Comparison of ENCODE assay signal across 24 cellular contexts in genomic region chr7:121429803-121430202, GRCh38.
"Had no signal": no experiment of that assay in that cellular context is flagged by ENCODE, and none has a peak within 500 bp of the region (broad histone marks: within the 10 kb centered on the region; RNA-seq: fewer than 3 reads in every experiment).

No MANE protein-coding gene starts in this region.

- H3K27ac Mint-ChIP-seq: activated CD4-positive, alpha-beta T cell treated with anti-CD3 and anti-CD28 coated beads for 36 hours; activated CD8-positive, alpha-beta T cell treated with anti-CD3 and anti-CD28 coated beads, Interleukin-2, amount 10 ng/mL, durations not matched to agents 7 days and 5 days; activated naive CD4-positive, alpha-beta T cell treated with anti-CD3 and anti-CD28 coated beads, Interleukin-2, amount 50 U/mL, for 24 hours; IgD-negative memory B cell had no signal

- H3K4me2 ChIP-seq: SK-N-SH had no signal

- H3K9ac ChIP-seq: SK-N-SH had no signal

- H3K27ac ChIP-seq: body of pancreas, Peyer's patch, RWPE1, SJCRH30, WERI-Rb-1 had no signal

- ATAC-seq: activated CD4-positive, alpha-beta T cell treated with anti-CD3 and anti-CD28 coated beads for 36 hours; activated CD8-positive, alpha-beta T cell treated with anti-CD3 and anti-CD28 coated beads, Interleukin-2, amount 10 ng/mL, durations not matched to agents 7 days and 5 days; body of pancreas had no signal

- H3K4me3 Mint-ChIP-seq: activated CD4-positive, alpha-beta T cell treated with anti-CD3 and anti-CD28 coated beads for 36 hours; activated CD8-positive, alpha-beta T cell treated with anti-CD3 and anti-CD28 coated beads, Interleukin-2, amount 10 ng/mL, durations not matched to agents 7 days and 5 days; activated naive CD4-positive, alpha-beta T cell treated with anti-CD3 and anti-CD28 coated beads, Interleukin-2, amount 50 U/mL, for 24 hours; IgD-negative memory B cell had no signal

- H3K9me3 Mint-ChIP-seq: activated naive CD4-positive, alpha-beta T cell treated with anti-CD3 and anti-CD28 coated beads, Interleukin-2, amount 50 U/mL, for 24 hours had no signal

- H3K9me2 ChIP-seq: SK-N-SH had no signal

- H3K4me1 Mint-ChIP-seq: activated CD4-positive, alpha-beta T cell treated with anti-CD3 and anti-CD28 coated beads for 36 hours had no signal

- H3K27me3 ChIP-seq: body of pancreas, Peyer's patch, SJCRH30 had no signal

- H3K4me1 ChIP-seq: Peyer's patch, SJCRH30 had no signal

- H3K27me3 Mint-ChIP-seq: activated naive CD4-positive, alpha-beta T cell treated with anti-CD3 and anti-CD28 coated beads, Interleukin-2, amount 50 U/mL, for 24 hours had no signal

- H3K4me3 ChIP-seq: body of pancreas, Peyer's patch, SJCRH30 had no signal

- H3K36me3 ChIP-seq: Peyer's patch, SJCRH30, WERI-Rb-1 had no signal

- DNase-seq: activated CD4-positive, alpha-beta T cell treated with anti-CD3 and anti-CD28 coated beads for 36 hours; activated CD8-positive, alpha-beta memory T cell treated with anti-CD3 and anti-CD28 coated beads, Interleukin-2, amount 50 U/mL, for 48 hours; activated CD8-positive, alpha-beta T cell treated with anti-CD3 and anti-CD28 coated beads, Interleukin-2, amount 10 ng/mL, durations not matched to agents 7 days and 5 days; activated naive CD4-positive, alpha-beta T cell; activated T-cell treated with anti-CD3 and anti-CD28 coated beads, Interleukin-2, amount 50 U/mL, for 1 hour; aorta; body of pancreas; KG1; NCI-H1048; NCI-H1694; NCI-H2029; NCI-H510A treated with DMSO at 0.1 percent for 48 hours; NCI-H69; NK-92 treated with Interleukin-12 subunit alpha and Interleukin-12 subunit beta, amount 100 ng/mL, for 24 hours; OCI-M1; Peyer's patch; Right ventricle myocardium superior; SJCRH30; SK-N-SH; T-helper 1 cell; WERI-Rb-1 had no signal

- H3K9me3 ChIP-seq: body of pancreas, Peyer's patch, SJCRH30, SK-N-SH had no signal
